Comparison of ENCODE assay signal across 29 cellular contexts in the genomic region with DNA sequence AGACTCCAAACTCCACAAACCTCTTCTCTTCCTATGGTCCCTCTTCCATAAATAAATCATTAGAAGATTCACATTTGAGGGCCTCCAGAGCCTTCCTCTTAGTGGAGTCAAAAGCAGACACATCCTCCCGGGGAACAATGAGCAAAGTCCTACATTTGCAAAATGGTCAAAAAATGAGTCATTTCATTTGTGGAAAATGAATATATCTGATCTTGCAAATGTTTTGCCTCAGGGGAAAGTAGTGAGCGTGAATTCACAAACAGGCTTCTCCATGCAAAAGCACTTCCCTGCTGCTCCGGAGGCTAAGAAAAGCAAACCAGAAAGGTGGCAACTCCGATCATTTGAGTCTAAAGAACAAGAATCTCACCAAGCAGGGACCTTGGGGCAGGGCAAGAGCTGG.
DNase-seq lines count a peak whose midpoint lies in the region; ATAC-seq, FAIRE-seq and TF ChIP-seq lines count a peak whose summit lies in the region.
"Had no signal": no experiment of that assay in that cellular context is flagged by ENCODE, and none has a peak within 500 bp of the region (broad histone marks: within the 10 kb centered on the region; RNA-seq: fewer than 3 reads in every experiment).

No MANE protein-coding gene starts in this region.

- no peak for ATAC-seq in WTC11
- peak; percentile 35 for ATAC-seq in foreskin keratinocyte
- ATAC-seq in natural killer cell treated with Interleukin-12 subunit alpha and Interleukin-12 subunit beta and Interleukin-15 and Interleukin-18, amount 100 ng/mL, for 72 hours: no peak
- ATAC-seq: activated CD4-positive, alpha-beta T cell treated with anti-CD3 and anti-CD28 coated beads for 36 hours; CD8-positive, alpha-beta T cell; HCT116; K562; stimulated activated naive CD8-positive, alpha-beta T cell treated with anti-CD3 and anti-CD28 coated beads, Interleukin-15, Interleukin-2, amounts not matched to agents 100 U/mL and 50 U/mL, for 24 hours had no signal

- no peak overlapping the region for H3K4me2 ChIP-seq in hepatocyte
- H3K4me2 ChIP-seq: neural progenitor cell had no signal

- H3K36me3 Mint-ChIP-seq in WTC11: peaks cover 20% of the 10 kb centered on the region
- peaks cover 8% of the 10 kb centered on the region for H3K36me3 Mint-ChIP-seq in natural killer cell treated with Interleukin-12 subunit alpha and Interleukin-12 subunit beta and Interleukin-15 and Interleukin-18, amount 100 ng/mL, for 72 hours
- H3K36me3 Mint-ChIP-seq: CD8-positive, alpha-beta T cell had no signal

- TF ChIP-seq POLR2A in H54 (IDR thresholded peaks at IDR 0.05; ENCODE audit: low read depth, low read length): no peak
- no peak for TF ChIP-seq POLR2A in GM12891 (IDR thresholded peaks at IDR 0.05; ENCODE audit: low read depth, low read length)

- WGBS in hepatocyte (ENCODE audit: low lambda C conversion rate, missing lambda C conversion rate): 72% methylated on average over 4 of the region's 4 CpGs

- H3K27ac ChIP-seq in foreskin keratinocyte (no peak overlapping the region), hepatocyte (no peak overlapping the region)
- H3K27ac ChIP-seq: neural progenitor cell, vagina had no signal

- no peak overlapping the region for H2AFZ ChIP-seq in hepatocyte
- H2AFZ ChIP-seq: neural progenitor cell had no signal

- H3K9me3 Mint-ChIP-seq in WTC11: peaks cover 20% of the 10 kb centered on the region
- H3K9me3 Mint-ChIP-seq in natural killer cell treated with Interleukin-12 subunit alpha and Interleukin-12 subunit beta and Interleukin-15 and Interleukin-18, amount 100 ng/mL, for 72 hours: peaks cover 11% of the 10 kb centered on the region

- peak; percentile 16 for DNase-seq in A172 (ENCODE audit: low spot score)
- peak; percentile 34 for DNase-seq in H54 (ENCODE audit: insufficient read length, low spot score)
- no peak for DNase-seq in WTC11 (ENCODE audit: low spot score)
- DNase-seq in foreskin keratinocyte: peak; percentile 37 to 76
- no peak for DNase-seq in stimulated activated CD4-positive, alpha-beta T cell treated with anti-CD3 and anti-CD28 coated beads, Interleukin-2, amount 100 ng/mL, for 24 hours
- DNase-seq in natural killer cell treated with Interleukin-12 subunit alpha and Interleukin-12 subunit beta and Interleukin-15 and Interleukin-18, amount 100 ng/mL, for 72 hours (ENCODE audit: low spot score): no peak
- no peak for DNase-seq in hepatocyte (ENCODE audit: low spot score)
- DNase-seq in GM12891 (ENCODE audit: insufficient read length, low spot score): no peak
- DNase-seq: activated CD4-positive, alpha-beta T cell treated with anti-CD3 and anti-CD28 coated beads for 36 hours; activated effector memory CD4-positive, alpha-beta T cell treated with Interleukin-2 at 50 U/mL for 16 hours; activated T-cell treated with anti-CD3 and anti-CD28 coated beads for 4 hours; CD8-positive, alpha-beta T cell; GF-D8; kidney glomerular epithelial cell; MM.1S; NCI-H2029 treated with DMSO at 0.1 percent for 48 hours; NCI-H345; NCI-H748 treated with DMSO at 0.1 percent for 48 hours; RPMI8226; stimulated activated naive CD8-positive, alpha-beta T cell treated with anti-CD3 and anti-CD28 coated beads, Interleukin-15, Interleukin-2, amounts not matched to agents 100 U/mL and 50 U/mL, for 24 hours had no signal

- H3K27me3 Mint-ChIP-seq in WTC11 (ENCODE audit: low read depth): no peaks in the 10 kb centered on the region
- H3K27me3 Mint-ChIP-seq in natural killer cell treated with Interleukin-12 subunit alpha and Interleukin-12 subunit beta and Interleukin-15 and Interleukin-18, amount 100 ng/mL, for 72 hours: peaks cover 2 to 9% of the 10 kb centered on the region in 2 donors

- no peak for FAIRE-seq in H54 (lab: Jason Lieb, UNC)
- no peak for FAIRE-seq in GM12891 (lab: Jason Lieb, UNC)
- FAIRE-seq: A204.1, GM18507, K562 had no signal

- no peaks in the 10 kb centered on the region for H3K9me2 ChIP-seq in hepatocyte (replicated peaks; ENCODE audit: insufficient read depth)

- no peak overlapping the region for H3K4me3 Mint-ChIP-seq in WTC11
- no peak overlapping the region for H3K4me3 Mint-ChIP-seq in natural killer cell treated with Interleukin-12 subunit alpha and Interleukin-12 subunit beta and Interleukin-15 and Interleukin-18, amount 100 ng/mL, for 72 hours
- H3K4me3 Mint-ChIP-seq: activated CD4-positive, alpha-beta T cell treated with anti-CD3 and anti-CD28 coated beads for 36 hours; B cell; brain; CD8-positive, alpha-beta T cell; neural progenitor cell had no signal

- H3K4me1 Mint-ChIP-seq in WTC11: peaks cover 65% of the 10 kb centered on the region
- H3K4me1 Mint-ChIP-seq in natural killer cell treated with Interleukin-12 subunit alpha and Interleukin-12 subunit beta and Interleukin-15 and Interleukin-18, amount 100 ng/mL, for 72 hours (ENCODE audit: low read depth in 2 of 2): no peaks in the 10 kb centered on the region
- H3K4me1 Mint-ChIP-seq: activated CD4-positive, alpha-beta T cell treated with anti-CD3 and anti-CD28 coated beads for 36 hours; B cell had no signal

- no peaks in the 10 kb centered on the region for H4K20me1 ChIP-seq in hepatocyte (ENCODE audit: insufficient read depth, poor library complexity, severe bottlenecking)

- H3K9me3 ChIP-seq in hepatocyte (ENCODE audit: low read depth): peaks cover 8% of the 10 kb centered on the region
- H3K9me3 ChIP-seq: vagina had no signal

- peak overlapping the region; percentile 27; the same call in 1 of the 2 replicates for H3K27ac Mint-ChIP-seq in WTC11
- no peak overlapping the region for H3K27ac Mint-ChIP-seq in natural killer cell treated with Interleukin-12 subunit alpha and Interleukin-12 subunit beta and Interleukin-15 and Interleukin-18, amount 100 ng/mL, for 72 hours
- H3K27ac Mint-ChIP-seq: activated CD4-positive, alpha-beta T cell treated with anti-CD3 and anti-CD28 coated beads for 36 hours; B cell; CD8-positive, alpha-beta T cell; neural progenitor cell; progenitor cell of endocrine pancreas had no signal

- POLR2A ChIA-PET in WTC11 (lab: Charles Lee): no interaction called here

- no peaks in the 10 kb centered on the region for H3K36me3 ChIP-seq in hepatocyte (replicated peaks; ENCODE audit: insufficient read depth, low read depth)
- H3K36me3 ChIP-seq: neural progenitor cell, vagina had no signal

- H3K27me3 ChIP-seq in foreskin keratinocyte (peaks cover 9% of the 10 kb centered on the region), hepatocyte (no peaks in the 10 kb centered on the region)
- H3K27me3 ChIP-seq: neural progenitor cell, vagina had no signal

- no peak overlapping the region for H3K4me3 ChIP-seq in hepatocyte
- H3K4me3 ChIP-seq: K562, neural progenitor cell, vagina had no signal

- H3K4me1 ChIP-seq in foreskin keratinocyte: no peaks in the 10 kb centered on the region
- H3K4me1 ChIP-seq in hepatocyte (ENCODE audit: insufficient read depth): no peaks in the 10 kb centered on the region
- H3K4me1 ChIP-seq: vagina had no signal

- TF ChIP-seq CTCF in WTC11 (IDR thresholded peaks at IDR 0.05) (no peak), foreskin keratinocyte (conservative IDR thresholded peaks at IDR 0.05) (no peak), hepatocyte (IDR thresholded peaks at IDR 0.05; ENCODE audit: poor library complexity) (no peak)

- no peaks in the 10 kb centered on the region for H3K79me2 ChIP-seq in hepatocyte

- CTCF ChIA-PET in WTC11 (lab: Charles Lee): interaction anchor here (3.1 to 3.4 kb wide), 2 partner anchors 33 to 68 kb away, joined by 20 read pairs; no protein-coding TSS in a partner anchor

TF ChIP-seq in WTC11, 78 proteins besides CTCF, POLR2A, EP300 and RAD21:
- no peak for TF ChIP-seq NR3C1 (CRISPR knock-in tag; conservative IDR thresholded peaks at IDR 0.05; ENCODE audit: low read depth)
- TF ChIP-seq, protein P1, sequence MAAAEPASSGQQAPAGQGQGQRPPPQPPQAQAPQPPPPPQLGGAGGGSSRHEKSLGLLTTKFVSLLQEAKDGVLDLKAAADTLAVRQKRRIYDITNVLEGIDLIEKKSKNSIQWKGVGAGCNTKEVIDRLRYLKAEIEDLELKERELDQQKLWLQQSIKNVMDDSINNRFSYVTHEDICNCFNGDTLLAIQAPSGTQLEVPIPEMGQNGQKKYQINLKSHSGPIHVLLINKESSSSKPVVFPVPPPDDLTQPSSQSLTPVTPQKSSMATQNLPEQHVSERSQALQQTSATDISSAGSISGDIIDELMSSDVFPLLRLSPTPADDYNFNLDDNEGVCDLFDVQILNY (CRISPR knock-in tag; IDR thresholded peaks at IDR 0.05): no peak

TF ChIP-seq in GM12891, 5 proteins besides CTCF, POLR2A, EP300 and RAD21:
- TF ChIP-seq TAF1 (IDR thresholded peaks at IDR 0.05; ENCODE audit: low read depth, low read length): no peak
- no peak for TF ChIP-seq PAX5 (IDR thresholded peaks at IDR 0.05; ENCODE audit: insufficient read depth, low read length, severe bottlenecking)
- no peak for TF ChIP-seq POLR2AphosphoS5 (IDR thresholded peaks at IDR 0.05; ENCODE audit: low read depth, low read length)
- TF ChIP-seq POU2F2 (IDR thresholded peaks at IDR 0.05; ENCODE audit: low read depth, low read length): no peak
- no peak for TF ChIP-seq SPI1 (IDR thresholded peaks at IDR 0.05; ENCODE audit: low read depth, low read length)

Comparison
In these comparisons a context has a peak if more than half of its experiments do, and no peak if none do; other contexts are left out.
1. DNase-seq: peak in A172 (single experiment), H54 (single experiment) and foreskin keratinocyte (2 of 2); none in WTC11 (single experiment), stimulated activated CD4-positive, alpha-beta T cell treated with anti-CD3 and anti-CD28 coated beads, Interleukin-2, amount 100 ng/mL, for 24 hours (0 of 2), natural killer cell treated with Interleukin-12 subunit alpha and Interleukin-12 subunit beta and Interleukin-15 and Interleukin-18, amount 100 ng/mL, for 72 hours (single experiment), hepatocyte (single experiment) and GM12891 (single experiment).